Comparison of ENCODE assay signal across 13 cellular contexts in the genomic region with DNA sequence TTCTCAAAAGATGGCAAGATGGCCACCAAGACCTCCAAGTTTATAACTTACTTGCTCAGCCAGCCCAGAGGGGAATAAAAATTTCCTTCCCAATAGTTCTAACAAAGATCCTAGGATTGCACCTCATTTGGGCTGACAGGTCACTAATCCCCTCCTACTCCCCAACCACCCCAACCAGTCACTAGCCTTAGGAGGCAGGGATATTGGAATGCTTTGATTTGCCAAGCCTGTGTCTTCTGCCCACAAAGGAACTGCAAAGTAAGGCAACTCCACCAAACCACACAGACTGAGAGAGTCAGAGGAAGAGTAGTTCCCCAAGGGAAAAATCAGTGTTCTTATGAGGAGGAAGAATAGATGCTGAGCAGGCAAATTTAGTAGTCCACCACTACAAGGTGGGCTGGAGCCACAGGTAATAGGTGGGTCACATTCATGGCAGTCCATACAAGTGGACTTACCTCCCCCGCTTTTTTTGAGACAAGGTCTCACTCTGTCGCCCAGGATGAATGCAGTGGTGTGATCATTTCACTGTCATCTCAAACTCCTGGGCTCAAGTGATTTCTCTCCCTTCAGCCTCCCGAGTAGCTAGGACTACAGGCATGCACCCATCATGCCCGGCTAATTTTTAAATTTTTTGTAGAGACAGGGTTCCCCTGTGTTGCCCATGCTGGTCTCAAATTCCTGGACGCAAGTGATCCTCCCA. TPM values are rescaled to one million over a fixed set of nuclear protein-coding genes. Genes with fewer than 3 reads are reported as not detected.
DNase-seq lines count a peak whose midpoint lies in the region; ATAC-seq and TF ChIP-seq lines count a peak whose summit lies in the region.
"Had no signal": no experiment of that assay in that cellular context is flagged by ENCODE, and none has a peak within 500 bp of the region (broad histone marks: within the 10 kb centered on the region; RNA-seq: fewer than 3 reads in every experiment).

No MANE protein-coding gene starts in this region.

- peaks cover 18% of the 10 kb centered on the region for H3K27me3 Mint-ChIP-seq in HFFc6 (ENCODE audit: insufficient read depth)

- 92% methylated on average over 5 of the region's 5 CpGs for WGBS in mesenchymal stem cell

- peak overlapping the region; percentile 41 for H4K91ac ChIP-seq in mesenchymal stem cell (ENCODE audit: low read length)

- peak overlapping the region; percentile 16 for H2BK15ac ChIP-seq in mesenchymal stem cell (ENCODE audit: low read depth, poor library complexity, severe bottlenecking)

- H2BK120ac ChIP-seq in mesenchymal stem cell (ENCODE audit: low read depth, low read length), result no peak overlapping the region

- H2BK5ac ChIP-seq in mesenchymal stem cell (ENCODE audit: low read depth, low read length, poor library complexity, severe bottlenecking), result no peak overlapping the region

- H3K4ac ChIP-seq in mesenchymal stem cell (ENCODE audit: low read depth in 1 of 2, low read length in 2 of 2), result no peak overlapping the region

- H3K27ac Mint-ChIP-seq in HFFc6, result peak overlapping the region; percentile 63

- peaks cover 7 to 15% of the 10 kb centered on the region in 2 experiments for H3K36me3 ChIP-seq in mesenchymal stem cell (ENCODE audit: control insufficient read depth in 1 of 2, insufficient read depth in 2 of 2, low read depth in 1 of 2, low read length in 2 of 2)

- H2AK5ac ChIP-seq in mesenchymal stem cell (ENCODE audit: low read length, severe bottlenecking), result no peak overlapping the region

- H3K4me3 ChIP-seq in cardiac fibroblast (replicated peaks in 1 of 2; ENCODE audit: low read depth in 2 of 2, low read length in 2 of 2) (no peak overlapping the region), mesenchymal stem cell (ENCODE audit: insufficient read depth in 1 of 2, low read depth in 1 of 2, low read length in 2 of 2) (no peak overlapping the region)

- no peak for ATAC-seq in GM18873 (IDR thresholded peaks at IDR 0.05; ENCODE audit: low FRiP score, unreplicated experiment)
- no peak for ATAC-seq in GM19328 (IDR thresholded peaks at IDR 0.05; ENCODE audit: unreplicated experiment)

- H3K27ac ChIP-seq in mesenchymal stem cell (ENCODE audit: low read length, poor library complexity, severe bottlenecking), result peak overlapping the region; percentile 57
- H3K27ac ChIP-seq: C4-2B had no signal

- H3K9me3 Mint-ChIP-seq in HFFc6, result no peaks in the 10 kb centered on the region

- peak overlapping the region; percentile 37 to 61 for H2BK12ac ChIP-seq in mesenchymal stem cell (ENCODE audit: low read length in 2 of 2)

- peaks cover 57% of the 10 kb centered on the region for H3K4me1 Mint-ChIP-seq in HFFc6 (ENCODE audit: low read depth)

- no peaks in the 10 kb centered on the region for H3K36me3 Mint-ChIP-seq in HFFc6 (ENCODE audit: low read depth)

- H3K14ac ChIP-seq in mesenchymal stem cell (ENCODE audit: low read length in 2 of 2), result no peak overlapping the region

- TF ChIP-seq CTCF in HFFc6 (IDR thresholded peaks at IDR 0.05), result no peak
- TF ChIP-seq CTCF in cardiac fibroblast (IDR thresholded peaks at IDR 0.05; ENCODE audit: low read depth, low read length), result no peak
- no peak for TF ChIP-seq CTCF in GM10266 (IDR thresholded peaks at IDR 0.05; ENCODE audit: control insufficient read depth, insufficient read depth, low read depth, missing control alignments)

- H3K9me3 ChIP-seq in mesenchymal stem cell (ENCODE audit: control insufficient read depth, low read length), result no peaks in the 10 kb centered on the region

- no peak overlapping the region for H2AFZ ChIP-seq in mesenchymal stem cell (ENCODE audit: low read depth, low read length)

- peaks cover 18% of the 10 kb centered on the region for H3K4me1 ChIP-seq in mesenchymal stem cell (ENCODE audit: control insufficient read depth, insufficient read depth, low read depth, low read length)

- H4K8ac ChIP-seq in mesenchymal stem cell (ENCODE audit: low read length), result no peak overlapping the region

- no peak overlapping the region for H3K23ac ChIP-seq in mesenchymal stem cell (ENCODE audit: low read length in 2 of 2)

- H3K9ac ChIP-seq in mesenchymal stem cell (ENCODE audit: low read length), result peak overlapping the region; percentile 18

- no peak overlapping the region for H3K4me2 ChIP-seq in mesenchymal stem cell (ENCODE audit: low read length, poor library complexity, severe bottlenecking)

- H3K79me1 ChIP-seq in mesenchymal stem cell (replicated peaks; ENCODE audit: low read length, poor library complexity, severe bottlenecking), result peaks cover 4% of the 10 kb centered on the region

- peak overlapping the region; percentile 1; the same call in 1 of the 2 replicates for H3K4me3 Mint-ChIP-seq in HFFc6

- H3K18ac ChIP-seq in mesenchymal stem cell (ENCODE audit: low read depth in 1 of 2, low read length in 2 of 2), result peak overlapping the region in 1 of 2 experiments; percentile 0

- peak; percentile 48 for DNase-seq in AG08395 (ENCODE audit: low spot score)
- DNase-seq in HFFc6, result peak; percentile 68
- peak; percentile 52 to 65 for DNase-seq in cardiac fibroblast (ENCODE audit: low read depth in 2 of 2)
- peak; percentile 69 for DNase-seq in mesenchymal stem cell
- no peak for DNase-seq in GM10266 (ENCODE audit: extremely low spot score)
- no peak for DNase-seq in A172 (ENCODE audit: low spot score)
- DNase-seq: activated CD4-positive, alpha-beta T cell treated with anti-CD3 and anti-CD28 coated beads for 4 hours; activated gamma-delta T cell; cortex of kidney; NCI-H82 had no signal

- H3K27me3 ChIP-seq in mesenchymal stem cell (ENCODE audit: control insufficient read depth in 1 of 2, insufficient read depth in 1 of 2, low read length in 2 of 2), result no peaks in the 10 kb centered on the region

RNA-seq across cellular contexts. Expression of a gene that starts 3.7 kb away (rescaled TPM):
- total RNA-seq in HFFc6 (2021; fragmentation: NEBNext Ultra II Directional; extraction: Animal tissue kit (Norgen Biotek cat#: 25700)), result 10 to 100 TPM; 17.6 to 23.2 (median 20.8) TPM
- polyA plus RNA-seq in mesenchymal stem cell (2013, experiment 1 of 2), result 13.7 TPM
- polyA plus RNA-seq in mesenchymal stem cell (2013, experiment 2 of 2), result 13.0 TPM
- 1.5 and 3.0 TPM in 2 replicates for total RNA-seq in A172 (2014; rRNA removed; shearing (Covaris generic))

RNA-seq across cellular contexts. Expression of a gene that starts 38.8 kb away (rescaled TPM):
- total RNA-seq in HFFc6 (2021; fragmentation: NEBNext Ultra II Directional; extraction: Animal tissue kit (Norgen Biotek cat#: 25700)), result 100 to 1,000 TPM; 116 to 132 (median 122) TPM
- polyA plus RNA-seq in mesenchymal stem cell (2013, experiment 1 of 2), result 30.2 TPM
- 28.7 TPM for polyA plus RNA-seq in mesenchymal stem cell (2013, experiment 2 of 2)
- total RNA-seq in A172 (2014; rRNA removed; shearing (Covaris generic)), result 35.5 and 37.8 TPM in 2 replicates

RNA-seq across cellular contexts. Expression of a gene that starts 55.4 kb away (rescaled TPM):
- total RNA-seq in HFFc6 (2021; fragmentation: NEBNext Ultra II Directional; extraction: Animal tissue kit (Norgen Biotek cat#: 25700)), result 100 to 1,000 TPM; 119 to 160 (median 148) TPM
- polyA plus RNA-seq in mesenchymal stem cell (2013, experiment 1 of 2), result 111 TPM
- polyA plus RNA-seq in mesenchymal stem cell (2013, experiment 2 of 2), result 113 TPM
- 58.0 and 70.0 TPM in 2 replicates for total RNA-seq in A172 (2014; rRNA removed; shearing (Covaris generic))

Comparison
In these comparisons a context has a peak if more than half of its experiments do, and no peak if none do; other contexts are left out.
1. DNase-seq: peak in AG08395 (single experiment), HFFc6 (single experiment), cardiac fibroblast (2 of 2) and mesenchymal stem cell (single experiment); none in GM10266 (single experiment) and A172 (single experiment).